Comparison of ENCODE assay signal across 1 cellular context in the genomic region with DNA sequence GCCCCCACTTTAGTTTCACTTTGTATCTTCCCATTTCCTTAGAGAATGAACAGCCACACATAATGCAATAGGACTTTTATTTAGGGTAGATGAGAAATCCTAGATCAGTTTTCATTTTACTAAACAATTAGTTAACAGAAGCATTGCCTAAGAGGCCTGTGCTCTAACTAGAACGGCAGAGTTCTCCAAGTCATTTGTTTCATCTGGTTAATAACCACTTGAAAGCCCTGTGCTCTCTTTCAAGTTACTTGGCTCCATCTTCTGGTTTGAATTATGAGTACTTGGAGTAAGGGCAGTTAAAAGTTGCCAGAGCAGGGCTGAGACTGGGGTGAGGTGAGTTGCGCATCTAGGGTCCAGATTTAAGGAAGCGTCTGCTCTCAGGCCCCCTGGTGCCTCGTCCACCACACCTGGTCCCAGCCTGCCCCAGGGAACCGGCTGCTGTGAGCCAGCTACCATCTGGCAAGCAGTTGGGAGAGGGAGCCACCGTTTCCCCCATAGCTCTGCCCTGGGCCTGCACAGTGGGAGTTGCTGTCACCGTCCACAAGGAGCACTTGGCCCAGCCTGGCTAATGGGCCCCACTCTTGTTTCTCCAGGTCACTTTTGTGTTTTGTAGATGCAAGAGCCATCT.
TF ChIP-seq lines count a peak whose summit lies in the region.

No MANE protein-coding gene starts in this region.

TF ChIP-seq in K562, 482 proteins besides CTCF, POLR2A, EP300 and RAD21 (continued from another document):
- TF ChIP-seq ZKSCAN3 (CRISPR knock-in tag; IDR thresholded peaks at IDR 0.05): no peak
- TF ChIP-seq CEBPG (CRISPR knock-in tag; IDR thresholded peaks at IDR 0.05): no peak
- TF ChIP-seq CEBPG (tag; conservative IDR thresholded peaks at IDR 0.05 in 1 of 2, IDR thresholded peaks at IDR 0.05 in 1 of 2): 0 out of 4 replicates have a peak, but pooled peaks have one; percentile 13 to 24
- TF ChIP-seq PURB (CRISPR knock-in tag; IDR thresholded peaks at IDR 0.05; ENCODE audit: low read depth): no peak
- TF ChIP-seq, protein P1, sequence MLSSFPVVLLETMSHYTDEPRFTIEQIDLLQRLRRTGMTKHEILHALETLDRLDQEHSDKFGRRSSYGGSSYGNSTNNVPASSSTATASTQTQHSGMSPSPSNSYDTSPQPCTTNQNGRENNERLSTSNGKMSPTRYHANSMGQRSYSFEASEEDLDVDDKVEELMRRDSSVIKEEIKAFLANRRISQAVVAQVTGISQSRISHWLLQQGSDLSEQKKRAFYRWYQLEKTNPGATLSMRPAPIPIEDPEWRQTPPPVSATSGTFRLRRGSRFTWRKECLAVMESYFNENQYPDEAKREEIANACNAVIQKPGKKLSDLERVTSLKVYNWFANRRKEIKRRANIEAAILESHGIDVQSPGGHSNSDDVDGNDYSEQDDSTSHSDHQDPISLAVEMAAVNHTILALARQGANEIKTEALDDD (IDR thresholded peaks at IDR 0.05): peak; percentile 82; the same call in 1 of the 2 replicates
- TF ChIP-seq MXI1 (IDR thresholded peaks at IDR 0.05; ENCODE audit: low read depth, low read length): no peak
- no peak for TF ChIP-seq ZBTB17 (CRISPR knock-in tag; IDR thresholded peaks at IDR 0.05)
- no peak for TF ChIP-seq EZH2 (IDR thresholded peaks at IDR 0.05; ENCODE audit: borderline replicate concordance, low read depth, low read length)
- TF ChIP-seq STAG1 (CRISPR knock-in tag; IDR thresholded peaks at IDR 0.05; ENCODE audit: borderline replicate concordance): peak; percentile 51; the same call in 1 of the 2 replicates
- TF ChIP-seq KDM5B (IDR thresholded peaks at IDR 0.05; ENCODE audit: insufficient replicate concordance, low read depth, low read length): no peak
- TF ChIP-seq NFE2 (IDR thresholded peaks at IDR 0.05; ENCODE audit: low read depth): no peak
- no peak for TF ChIP-seq RFX7 (CRISPR knock-in tag; IDR thresholded peaks at IDR 0.05)
- TF ChIP-seq BHLHE40 (IDR thresholded peaks at IDR 0.05; ENCODE audit: low read length): no peak
- TF ChIP-seq FOXM1 (IDR thresholded peaks at IDR 0.05; ENCODE audit: low read depth): no peak
- no peak for TF ChIP-seq FOXM1 (CRISPR knock-in tag; IDR thresholded peaks at IDR 0.05; ENCODE audit: low read depth)
- TF ChIP-seq, protein P2, sequence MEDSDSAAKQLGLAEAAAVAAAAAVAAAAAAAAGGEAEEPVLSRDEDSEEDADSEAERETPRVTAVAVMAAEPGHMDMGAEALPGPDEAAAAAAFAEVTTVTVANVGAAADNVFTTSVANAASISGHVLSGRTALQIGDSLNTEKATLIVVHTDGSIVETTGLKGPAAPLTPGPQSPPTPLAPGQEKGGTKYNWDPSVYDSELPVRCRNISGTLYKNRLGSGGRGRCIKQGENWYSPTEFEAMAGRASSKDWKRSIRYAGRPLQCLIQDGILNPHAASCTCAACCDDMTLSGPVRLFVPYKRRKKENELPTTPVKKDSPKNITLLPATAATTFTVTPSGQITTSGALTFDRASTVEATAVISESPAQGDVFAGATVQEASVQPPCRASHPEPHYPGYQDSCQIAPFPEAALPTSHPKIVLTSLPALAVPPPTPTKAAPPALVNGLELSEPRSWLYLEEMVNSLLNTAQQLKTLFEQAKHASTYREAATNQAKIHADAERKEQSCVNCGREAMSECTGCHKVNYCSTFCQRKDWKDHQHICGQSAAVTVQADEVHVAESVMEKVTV (CRISPR knock-in tag; IDR thresholded peaks at IDR 0.05): peak; percentile 68; the same call in 1 of the 2 replicates
- TF ChIP-seq, protein P3, sequence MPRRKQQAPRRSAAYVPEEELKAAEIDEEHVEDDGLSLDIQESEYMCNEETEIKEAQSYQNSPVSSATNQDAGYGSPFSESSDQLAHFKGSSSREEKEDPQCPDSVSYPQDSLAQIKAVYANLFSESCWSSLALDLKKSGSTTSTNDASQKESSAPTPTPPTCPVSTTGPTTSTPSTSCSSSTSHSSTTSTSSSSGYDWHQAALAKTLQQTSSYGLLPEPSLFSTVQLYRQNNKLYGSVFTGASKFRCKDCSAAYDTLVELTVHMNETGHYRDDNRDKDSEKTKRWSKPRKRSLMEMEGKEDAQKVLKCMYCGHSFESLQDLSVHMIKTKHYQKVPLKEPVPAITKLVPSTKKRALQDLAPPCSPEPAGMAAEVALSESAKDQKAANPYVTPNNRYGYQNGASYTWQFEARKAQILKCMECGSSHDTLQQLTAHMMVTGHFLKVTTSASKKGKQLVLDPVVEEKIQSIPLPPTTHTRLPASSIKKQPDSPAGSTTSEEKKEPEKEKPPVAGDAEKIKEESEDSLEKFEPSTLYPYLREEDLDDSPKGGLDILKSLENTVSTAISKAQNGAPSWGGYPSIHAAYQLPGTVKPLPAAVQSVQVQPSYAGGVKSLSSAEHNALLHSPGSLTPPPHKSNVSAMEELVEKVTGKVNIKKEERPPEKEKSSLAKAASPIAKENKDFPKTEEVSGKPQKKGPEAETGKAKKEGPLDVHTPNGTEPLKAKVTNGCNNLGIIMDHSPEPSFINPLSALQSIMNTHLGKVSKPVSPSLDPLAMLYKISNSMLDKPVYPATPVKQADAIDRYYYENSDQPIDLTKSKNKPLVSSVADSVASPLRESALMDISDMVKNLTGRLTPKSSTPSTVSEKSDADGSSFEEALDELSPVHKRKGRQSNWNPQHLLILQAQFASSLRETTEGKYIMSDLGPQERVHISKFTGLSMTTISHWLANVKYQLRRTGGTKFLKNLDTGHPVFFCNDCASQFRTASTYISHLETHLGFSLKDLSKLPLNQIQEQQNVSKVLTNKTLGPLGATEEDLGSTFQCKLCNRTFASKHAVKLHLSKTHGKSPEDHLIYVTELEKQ (CRISPR knock-in tag; IDR thresholded peaks at IDR 0.05): no peak
- TF ChIP-seq MTA3 (IDR thresholded peaks at IDR 0.05; ENCODE audit: borderline replicate concordance): no peak
- no peak for TF ChIP-seq POLR3A (IDR thresholded peaks at IDR 0.05; ENCODE audit: borderline replicate concordance, extremely low read depth, insufficient read depth, insufficient read length)
- TF ChIP-seq, protein P4, sequence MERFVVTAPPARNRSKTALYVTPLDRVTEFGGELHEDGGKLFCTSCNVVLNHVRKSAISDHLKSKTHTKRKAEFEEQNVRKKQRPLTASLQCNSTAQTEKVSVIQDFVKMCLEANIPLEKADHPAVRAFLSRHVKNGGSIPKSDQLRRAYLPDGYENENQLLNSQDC (CRISPR knock-in tag; IDR thresholded peaks at IDR 0.05): no peak
- TF ChIP-seq, protein P5, sequence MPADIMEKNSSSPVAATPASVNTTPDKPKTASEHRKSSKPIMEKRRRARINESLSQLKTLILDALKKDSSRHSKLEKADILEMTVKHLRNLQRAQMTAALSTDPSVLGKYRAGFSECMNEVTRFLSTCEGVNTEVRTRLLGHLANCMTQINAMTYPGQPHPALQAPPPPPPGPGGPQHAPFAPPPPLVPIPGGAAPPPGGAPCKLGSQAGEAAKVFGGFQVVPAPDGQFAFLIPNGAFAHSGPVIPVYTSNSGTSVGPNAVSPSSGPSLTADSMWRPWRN (IDR thresholded peaks at IDR 0.05; ENCODE audit: low read depth): no peak
- TF ChIP-seq, protein P6, sequence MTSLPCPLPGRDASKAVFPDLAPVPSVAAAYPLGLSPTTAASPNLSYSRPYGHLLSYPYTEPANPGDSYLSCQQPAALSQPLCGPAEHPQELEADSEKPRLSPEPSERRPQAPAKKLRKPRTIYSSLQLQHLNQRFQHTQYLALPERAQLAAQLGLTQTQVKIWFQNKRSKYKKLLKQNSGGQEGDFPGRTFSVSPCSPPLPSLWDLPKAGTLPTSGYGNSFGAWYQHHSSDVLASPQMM (CRISPR knock-in tag; IDR thresholded peaks at IDR 0.05): no peak
- TF ChIP-seq ZNF766 (CRISPR knock-in tag; conservative IDR thresholded peaks at IDR 0.05): no peak
- no peak for TF ChIP-seq SRSF1 (IDR thresholded peaks at IDR 0.05; ENCODE audit: low read depth, low read length)
- no peak for TF ChIP-seq XRCC3 (IDR thresholded peaks at IDR 0.05)
- no peak for TF ChIP-seq RBM39 (optimal IDR thresholded peaks at IDR 0.05; ENCODE audit: low read depth, low read length)
- TF ChIP-seq ZNF146 (CRISPR knock-in tag; IDR thresholded peaks at IDR 0.05; ENCODE audit: unreplicated experiment): no peak
- TF ChIP-seq ZKSCAN1 (IDR thresholded peaks at IDR 0.05; ENCODE audit: low read depth, low read length): no peak
- TF ChIP-seq YBX1 (IDR thresholded peaks at IDR 0.05): no peak
- TF ChIP-seq HDGF (IDR thresholded peaks at IDR 0.05): no peak
